13 cellular contexts compared by ENCODE assay signal in the genomic region with DNA sequence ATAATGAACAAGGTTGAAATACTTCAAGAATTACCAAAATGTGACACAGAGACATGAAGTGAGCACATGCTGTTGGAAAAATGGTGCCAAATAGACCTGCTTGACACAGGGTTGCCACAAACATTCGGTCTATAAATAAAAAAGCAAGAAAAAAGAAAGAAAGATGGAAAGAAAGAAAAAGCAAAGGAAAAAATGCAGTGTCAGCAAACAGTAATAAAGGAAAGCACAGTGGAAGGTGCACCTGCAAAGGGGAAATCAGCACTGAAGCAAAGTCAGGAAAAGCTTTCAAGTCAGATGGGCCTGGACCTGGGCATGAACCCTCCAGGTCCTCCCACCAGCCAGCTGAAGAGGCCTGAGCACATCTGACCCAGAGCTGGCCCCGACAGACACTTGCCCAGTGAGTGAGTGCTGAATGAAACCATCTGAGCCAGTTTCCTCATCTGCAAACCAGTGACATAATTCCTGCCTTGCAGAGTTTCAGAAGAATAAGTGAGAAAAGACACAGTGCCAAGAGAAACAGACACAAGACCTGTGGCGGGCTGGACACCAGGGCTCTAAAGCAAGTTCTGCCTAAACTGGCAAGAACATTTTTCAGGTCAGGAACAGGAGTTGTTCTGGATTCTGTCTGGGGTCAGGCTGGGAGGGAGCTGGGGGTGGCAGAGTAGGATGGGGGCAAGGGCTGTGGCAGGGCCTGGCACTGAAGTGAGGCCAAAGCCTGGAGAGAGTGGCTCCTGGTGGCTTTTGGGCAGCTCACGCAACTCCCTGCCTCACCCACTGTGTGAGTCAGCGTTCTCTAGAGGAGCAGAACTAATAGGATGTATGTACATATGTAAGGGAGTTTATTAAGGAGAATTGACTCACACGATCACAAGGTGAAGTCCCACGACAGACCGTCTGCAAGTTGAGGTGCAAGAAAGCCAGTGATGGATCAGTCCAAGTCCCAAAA. TPM values are rescaled to one million over a fixed set of nuclear protein-coding genes. Genes with fewer than 3 reads are reported as not detected.
DNase-seq lines count a peak whose midpoint lies in the region; ATAC-seq and TF ChIP-seq lines count a peak whose summit lies in the region.
"Had no signal": no experiment of that assay in that cellular context is flagged by ENCODE, and none has a peak within 500 bp of the region (broad histone marks: within the 10 kb centered on the region; RNA-seq: fewer than 3 reads in every experiment).

No MANE protein-coding gene starts in this region.

- H3K4me1 ChIP-seq in A673 (ENCODE audit: insufficient read depth, low read length, poor library complexity, severe bottlenecking) (no peaks in the 10 kb centered on the region), HCT116 (ENCODE audit: control insufficient read depth in 1 of 2, insufficient read depth in 2 of 2, low read length in 2 of 2) (peaks cover 0 to 5% of the 10 kb centered on the region in 2 experiments; a peak in 1 of 4 replicates)

- no peaks in the 10 kb centered on the region for H4K20me1 ChIP-seq in HCT116 (ENCODE audit: insufficient read depth)

- no peak overlapping the region for H3K4me3 ChIP-seq in A673 (ENCODE audit: low read depth, low read length, poor library complexity, severe bottlenecking)
- H3K4me3 ChIP-seq in HCT116 (replicated peaks in 1 of 2; ENCODE audit: low read depth in 1 of 2, low read length in 2 of 2), result no peak overlapping the region
- H3K4me3 ChIP-seq: ascending aorta, heart left ventricle, thoracic aorta had no signal

- peaks cover 31% of the 10 kb centered on the region for H3K4me1 Mint-ChIP-seq in activated T-helper 2 cell treated with anti-CD3 and anti-CD28 coated beads, Interferon-gamma antibody, Interleukin-2, Interleukin-4, amounts not matched to agents 10 μg/mL and 5 μg/mL and 100 μg/mL, durations not matched to agents 14 hours and 24 hours and 36 hours (ENCODE audit: low read depth)

- TF ChIP-seq CTCF in A673 (conservative IDR thresholded peaks at IDR 0.05; ENCODE audit: low read depth, low read length) (no peak), HCT116 (IDR thresholded peaks at IDR 0.05 in 2 of 3, conservative IDR thresholded peaks at IDR 0.05 in 1 of 3; ENCODE audit: borderline replicate concordance in 1 of 3, insufficient read depth in 1 of 3, low read depth in 2 of 3, low read length in 2 of 3) (no peak), GM10266 (IDR thresholded peaks at IDR 0.05; ENCODE audit: control insufficient read depth, insufficient read depth, low read depth, missing control alignments) (no peak)

- H3K27ac ChIP-seq in A673 (ENCODE audit: low read depth, low read length, poor library complexity, severe bottlenecking) (no peak overlapping the region), HCT116 (ENCODE audit: low read depth, low read length) (no peak overlapping the region)
- H3K27ac ChIP-seq: ascending aorta, heart left ventricle, thoracic aorta had no signal

- H3K4me3 Mint-ChIP-seq in activated T-helper 2 cell treated with anti-CD3 and anti-CD28 coated beads, Interferon-gamma antibody, Interleukin-2, Interleukin-4, amounts not matched to agents 10 μg/mL and 5 μg/mL and 100 μg/mL, durations not matched to agents 14 hours and 24 hours and 36 hours (ENCODE audit: low read depth), result no peak overlapping the region

- no peaks in the 10 kb centered on the region for H3K9me2 ChIP-seq in HCT116 (ENCODE audit: insufficient read depth)

- no peaks in the 10 kb centered on the region for H3K79me2 ChIP-seq in HCT116 (ENCODE audit: insufficient read depth, low read length)

- BruUV-seq in A673 (replicated peaks; lab: Mats Ljungman, UMichigan) (no TSS peak), HCT116 (replicated peaks; lab: Mats Ljungman, UMichigan) (no TSS peak)

- CTCF ChIA-PET in A673 (lab: Charles Lee) (no interaction called here), HCT116 (lab: Charles Lee) (interaction anchor here (1.0 kb wide), 1 partner anchor 75 kb away, joined by 5 read pairs; no protein-coding TSS in a partner anchor)

- H3K27ac Mint-ChIP-seq in activated T-helper 2 cell treated with anti-CD3 and anti-CD28 coated beads, Interferon-gamma antibody, Interleukin-2, Interleukin-4, amounts not matched to agents 10 μg/mL and 5 μg/mL and 100 μg/mL, durations not matched to agents 14 hours and 24 hours and 36 hours, result peak overlapping the region; percentile 16

- DNase-seq in A673 (ENCODE audit: low spot score) (peak; percentile 29), HCT116 (ENCODE audit: low read depth, low spot score) (no peak), fibroblast of peridontal ligament (ENCODE audit: extremely low read depth) (peak; percentile 53), GM10266 (ENCODE audit: extremely low spot score) (no peak), T-helper 9 cell (no peak), DMS114 treated with DMSO at 0.1 percent for 48 hours (lab: John Stamatoyannopoulos, UW; ENCODE audit: unreplicated experiment) (no peak)
- no peak for DNase-seq in activated T-helper 2 cell treated with anti-CD3 and anti-CD28 coated beads, Interferon-gamma antibody, Interleukin-2, Interleukin-4, amounts not matched to agents 10 μg/mL and 5 μg/mL and 100 μg/mL, durations not matched to agents 14 hours and 24 hours and 36 hours (ENCODE audit: low spot score)
- no peak for DNase-seq in effector CD4-positive, alpha-beta T cell
- DNase-seq: heart left ventricle, NCI-H146 had no signal

- TF ChIP-seq POLR2A in HCT116 (IDR thresholded peaks at IDR 0.05; ENCODE audit: borderline replicate concordance, extremely low read depth, insufficient read depth, insufficient read length), result no peak

- H3K9me3 ChIP-seq in A673 (ENCODE audit: low read depth, low read length, poor library complexity, severe bottlenecking) (no peaks in the 10 kb centered on the region), HCT116 (ENCODE audit: control insufficient read depth in 1 of 2, insufficient read depth in 1 of 2, low read depth in 1 of 2, low read length in 2 of 2) (no peaks in the 10 kb centered on the region)
- H3K9me3 ChIP-seq: ascending aorta, heart left ventricle, thoracic aorta had no signal

- peaks cover 27% of the 10 kb centered on the region for H3K36me3 Mint-ChIP-seq in activated T-helper 2 cell treated with anti-CD3 and anti-CD28 coated beads, Interferon-gamma antibody, Interleukin-2, Interleukin-4, amounts not matched to agents 10 μg/mL and 5 μg/mL and 100 μg/mL, durations not matched to agents 14 hours and 24 hours and 36 hours (ENCODE audit: low read depth)

- ATAC-seq in HCT116, result peak; percentile 36; the same call in 1 of the 2 replicates

- no peaks in the 10 kb centered on the region for H3K27me3 Mint-ChIP-seq in activated T-helper 2 cell treated with anti-CD3 and anti-CD28 coated beads, Interferon-gamma antibody, Interleukin-2, Interleukin-4, amounts not matched to agents 10 μg/mL and 5 μg/mL and 100 μg/mL, durations not matched to agents 14 hours and 24 hours and 36 hours (ENCODE audit: low read depth)

- TF ChIP-seq RAD21 in HCT116 (IDR thresholded peaks at IDR 0.05; ENCODE audit: low read depth), result no peak

- H3K36me3 ChIP-seq in A673 (ENCODE audit: insufficient read depth, low read length, poor library complexity, severe bottlenecking) (no peaks in the 10 kb centered on the region), HCT116 (ENCODE audit: control insufficient read depth in 1 of 2, insufficient read depth in 2 of 2, low read length in 2 of 2) (no peaks in the 10 kb centered on the region)
- H3K36me3 ChIP-seq: ascending aorta, thoracic aorta had no signal

- RAD21 ChIA-PET in HCT116 (lab: Charles Lee; ENCODE audit: low non-redundant PET in 1 of 2, low total read pairs in 2 of 2, uncharacterized antibody in 2 of 2, unreplicated experiment in 2 of 2), result no interaction called here

- no peaks in the 10 kb centered on the region for H3K9me3 Mint-ChIP-seq in activated T-helper 2 cell treated with anti-CD3 and anti-CD28 coated beads, Interferon-gamma antibody, Interleukin-2, Interleukin-4, amounts not matched to agents 10 μg/mL and 5 μg/mL and 100 μg/mL, durations not matched to agents 14 hours and 24 hours and 36 hours

- H2AFZ ChIP-seq in HCT116 (ENCODE audit: low read depth, low read length, poor library complexity, severe bottlenecking), result no peak overlapping the region

- H3K4me2 ChIP-seq in HCT116 (ENCODE audit: low read length), result no peak overlapping the region

- intact Hi-C loops in A673 (cut with micrococcal nuclease; ENCODE audit: unreplicated experiment), result no loop called here
- intact Hi-C loops in HCT116 (cut with micrococcal nuclease), result no loop called here
- intact Hi-C loops in activated T-helper 2 cell treated with anti-CD3 and anti-CD28 coated beads, Interferon-gamma antibody, Interleukin-2, Interleukin-4, amounts not matched to agents 10 μg/mL and 5 μg/mL and 100 μg/mL, durations not matched to agents 14 hours and 24 hours and 36 hours (cut with micrococcal nuclease), result no loop called here

- POLR2A ChIA-PET in A673 (lab: Charles Lee; ENCODE audit: low non-redundant PET) (no interaction called here), HCT116 (lab: Charles Lee) (interaction anchor here (1.9 kb wide), 1 partner anchor 11 kb away, joined by 8 read pairs; no protein-coding TSS in a partner anchor)

- H3K9ac ChIP-seq in HCT116 (ENCODE audit: low read length), result no peak overlapping the region

- no peaks in the 10 kb centered on the region for H3K27me3 ChIP-seq in A673 (replicated peaks; ENCODE audit: insufficient read depth, low read depth, low read length, poor library complexity)
- H3K27me3 ChIP-seq in HCT116 (ENCODE audit: insufficient read depth, low read length), result no peaks in the 10 kb centered on the region
- H3K27me3 ChIP-seq: ascending aorta, heart left ventricle had no signal

TF ChIP-seq in HCT116, 20 proteins besides CTCF, POLR2A, EP300 and RAD21:
- TF ChIP-seq YY1 (IDR thresholded peaks at IDR 0.05; ENCODE audit: extremely low read depth, insufficient replicate concordance, low read depth, low read length), result no peak

RNA-seq across cellular contexts. Expression of a gene that starts 23.9 kb away (rescaled TPM):
- 11.1 and 12.7 TPM in 2 replicates for total RNA-seq in A673 (2021)
- total RNA-seq in HCT116 (2021; ENCODE audit: unreplicated experiment), result 21.7 TPM
- 15.0 and 15.4 TPM in 2 replicates for polyA plus RNA-seq in HCT116 (2012)
- 30.6 and 31.5 TPM in 2 replicates for total RNA-seq in activated T-helper 2 cell treated with anti-CD3 and anti-CD28 coated beads, Interferon-gamma antibody, Interleukin-2, Interleukin-4, amounts not matched to agents 10 μg/mL and 5 μg/mL and 100 μg/mL, durations not matched to agents 14 hours and 24 hours and 36 hours

RNA-seq across cellular contexts. Expression of a gene that starts 54.7 kb away (rescaled TPM):
- total RNA-seq in A673 (2021) (not detected in 2 replicates), HCT116 (2021; ENCODE audit: unreplicated experiment) (not detected)
- 0.06 TPM in 1 of 2 replicates, not detected in the other for polyA plus RNA-seq in HCT116 (2012)
- total RNA-seq in activated T-helper 2 cell treated with anti-CD3 and anti-CD28 coated beads, Interferon-gamma antibody, Interleukin-2, Interleukin-4, amounts not matched to agents 10 μg/mL and 5 μg/mL and 100 μg/mL, durations not matched to agents 14 hours and 24 hours and 36 hours, result not detected in 2 replicates
- total RNA-seq: ascending aorta, heart left ventricle, myocyte, thoracic aorta had no signal
- polyA plus RNA-seq: heart left ventricle had no signal

Comparison
In these comparisons a context has a peak if more than half of its experiments do, and no peak if none do; other contexts are left out.
1. DNase-seq: peak in A673 (single experiment) and fibroblast of peridontal ligament (single experiment); none in HCT116 (single experiment), activated T-helper 2 cell treated with anti-CD3 and anti-CD28 coated beads, Interferon-gamma antibody, Interleukin-2, Interleukin-4, amounts not matched to agents 10 μg/mL and 5 μg/mL and 100 μg/mL, durations not matched to agents 14 hours and 24 hours and 36 hours (single experiment), effector CD4-positive, alpha-beta T cell (single experiment), GM10266 (single experiment), T-helper 9 cell (single experiment) and DMS114 treated with DMSO at 0.1 percent for 48 hours (single experiment).